ENCODE assay signal across 8 cellular contexts in the genomic region with DNA sequence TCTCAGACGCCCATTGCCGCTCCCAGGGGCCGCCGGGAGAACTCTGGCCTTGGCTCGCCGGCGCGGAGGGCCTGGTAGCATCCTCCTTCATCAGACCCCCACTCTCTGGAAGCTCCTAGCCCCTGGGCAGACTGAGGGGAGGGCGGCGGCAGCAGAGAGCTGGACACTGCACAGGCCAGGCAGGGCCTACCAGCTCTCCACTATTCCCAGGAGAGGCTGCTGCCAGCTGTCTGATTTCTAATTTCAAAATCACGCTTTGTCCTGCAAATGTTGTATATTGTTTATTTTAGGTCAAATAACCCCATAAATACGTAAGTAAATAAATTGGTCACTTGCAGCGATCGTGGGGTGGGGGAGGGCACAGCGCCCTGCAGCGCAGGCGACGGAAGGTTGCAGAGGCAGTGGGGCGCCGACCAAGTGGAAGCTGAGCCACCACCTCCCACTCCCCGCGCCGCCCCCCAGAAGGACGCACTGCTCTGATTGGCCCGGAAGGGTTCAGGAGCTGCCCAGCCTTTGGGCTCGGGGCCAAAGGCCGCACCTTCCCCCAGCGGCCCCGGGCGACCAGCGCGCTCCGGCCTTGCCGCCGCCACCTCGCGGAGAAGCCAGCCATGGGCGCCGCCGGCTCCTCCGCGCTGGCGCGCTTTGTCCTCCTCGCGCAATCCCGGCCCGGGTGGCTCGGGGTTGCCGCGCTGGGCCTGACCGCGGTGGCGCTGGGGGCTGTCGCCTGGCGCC. TPM values are rescaled to one million over a fixed set of nuclear protein-coding genes. Genes with fewer than 3 reads are reported as not detected.
DNase-seq lines count a peak whose midpoint lies in the region; ATAC-seq and TF ChIP-seq lines count a peak whose summit lies in the region.

A gene (plus strand): TSS at position 577 of the 732 bp plus-strand sequence. CDS start 32 bp downstream, at position 609.

- TF ChIP-seq POLR2A in GM19099 (IDR thresholded peaks at IDR 0.05; ENCODE audit: extremely low read depth, insufficient read length, low read depth): peak; percentile 7

- ATAC-seq in HG03469 (IDR thresholded peaks at IDR 0.05; ENCODE audit: unreplicated experiment) (peak; percentile 42), left lobe of liver (peak; percentile 73), HG03342 (IDR thresholded peaks at IDR 0.05; ENCODE audit: unreplicated experiment) (no peak)
- ATAC-seq in stimulated activated naive CD8-positive, alpha-beta T cell treated with anti-CD3 and anti-CD28 coated beads, Interleukin-15, Interleukin-2, amounts not matched to agents 100 U/mL and 50 U/mL, for 24 hours: peak; percentile 38

- no peak for DNase-seq in BJ (ENCODE audit: low read depth)
- peak; percentile 72 for DNase-seq in NCI-H82 (lab: John Stamatoyannopoulos, UW)
- peak; percentile 98 for DNase-seq in left lobe of liver (ENCODE audit: low spot score)
- peak; percentile 7 for DNase-seq in stimulated activated naive CD8-positive, alpha-beta T cell treated with anti-CD3 and anti-CD28 coated beads, Interleukin-15, Interleukin-2, amounts not matched to agents 100 U/mL and 50 U/mL, for 24 hours

- POLR2A ChIA-PET in BJ (lab: Charles Lee): interaction anchor here (0.5 kb wide), 1 partner anchor 510 kb away, joined by 3 read pairs; no protein-coding TSS in a partner anchor

- no peaks in the 10 kb centered on the region for H3K36me3 ChIP-seq in BJ (ENCODE audit: control insufficient read depth, insufficient read depth, low read length)

- H3K4me3 ChIP-seq in BJ (ENCODE audit: low read depth, low read length): peak within 1 kb of the TSS; percentile 41

- H3K27ac ChIP-seq in cingulate gyrus (ENCODE audit: low read depth, low read length): peak within 1 kb of the TSS; percentile 71

- H3K27me3 ChIP-seq in BJ (ENCODE audit: control insufficient read depth, insufficient read depth, low read length): no peaks in the 10 kb centered on the region

- no peak for TF ChIP-seq CTCF in BJ (IDR thresholded peaks at IDR 0.05; ENCODE audit: insufficient read depth, low read depth, low read length)

- CTCF ChIA-PET in BJ (lab: Yijun Ruan, JAX): interaction anchor here (1.8 to 8.0 kb wide), 3 partner anchors 10 to 24 kb away, joined by 4 to 64 read pairs (median 9); no protein-coding TSS in a partner anchor

RNA-seq across cellular contexts. Expression of the gene that starts here (rescaled TPM):
- 0.72 and 1.0 TPM in 2 replicates for polyA plus RNA-seq in BJ (2011; rRNA removed)
- polyA minus RNA-seq in BJ (2011; rRNA and poly(A)+ RNA removed): 0.36 and 0.47 TPM in 2 replicates
- total RNA-seq in left lobe of liver: 77.4 TPM
